In genomic region chr1:159171254-159171687, GRCh38 we compare ENCODE assay signal across 8 cellular contexts. TPM values are rescaled to one million over a fixed set of nuclear protein-coding genes. Genes with fewer than 3 reads are reported as not detected.
DNase-seq lines count a peak whose midpoint lies in the region; TF ChIP-seq lines count a peak whose summit lies in the region.
"Had no signal": no experiment of that assay in that cellular context is flagged by ENCODE, and none has a peak within 500 bp of the region (broad histone marks: within the 10 kb centered on the region; RNA-seq: fewer than 3 reads in every experiment).

TSS of gene CADM3 (plus strand) at chr1:159171615. CDS start at chr1:159171766, 151 bp downstream.

- H3K79me2 ChIP-seq in mesendoderm (ENCODE audit: control insufficient read depth, insufficient read depth, low read length): no peaks in the 10 kb centered on the region

- H3K27me3 ChIP-seq in mesendoderm (ENCODE audit: insufficient read depth, low read length, poor library complexity) (no peaks in the 10 kb centered on the region), testis (peaks cover 6% of the 10 kb centered on the region)

- H3K4me1 ChIP-seq in mesendoderm (ENCODE audit: control insufficient read depth, low read depth, low read length) (peaks cover 3% of the 10 kb centered on the region), testis (peaks cover 12% of the 10 kb centered on the region)

- H2BK15ac ChIP-seq in mesendoderm (replicated peaks; ENCODE audit: low read depth): no peak within 1 kb of the TSS

- H4K8ac ChIP-seq in mesendoderm (ENCODE audit: low read depth, low read length): no peak within 1 kb of the TSS

- intact Hi-C loops in testis (cut with DNase I; ENCODE audit: low total_unique reads): no loop called here

- WGBS in mesendoderm (ENCODE audit: extremely low coverage, insufficient coverage, low lambda C conversion rate): no CpG with 5 or more reads among the region's 29 CpGs
- 3 to 10% methylated on average over 3 to 17 of the region's 29 CpGs for WGBS in testis, 2 donors

- H3K27ac ChIP-seq in cingulate gyrus (ENCODE audit: low read depth, low read length) (peak within 1 kb of the TSS; percentile 75), mesendoderm (ENCODE audit: low read depth, low read length) (no peak within 1 kb of the TSS), testis (no peak within 1 kb of the TSS)

- H3K18ac ChIP-seq in mesendoderm (ENCODE audit: low read length): peak within 1 kb of the TSS; percentile 83

- no peak for TF ChIP-seq CTCF in testis (IDR thresholded peaks at IDR 0.05)

- H2BK120ac ChIP-seq in mesendoderm (ENCODE audit: low read depth, low read length): no peak within 1 kb of the TSS

- H3K4me3 ChIP-seq in mesendoderm (ENCODE audit: low read length): peak within 1 kb of the TSS; percentile 79
- H3K4me3 ChIP-seq in testis: peak within 1 kb of the TSS; percentile 45 to 49

- H3K9ac ChIP-seq in mesendoderm (ENCODE audit: low read length): peak within 1 kb of the TSS; percentile 72

- H3K36me3 ChIP-seq in mesendoderm (ENCODE audit: control insufficient read depth, insufficient read depth, low read length): no peaks in the 10 kb centered on the region
- no peaks in the 10 kb centered on the region for H3K36me3 ChIP-seq in testis (ENCODE audit: low read depth, missing control alignments)

- peak within 1 kb of the TSS; percentile 45 for H3K23ac ChIP-seq in mesendoderm (ENCODE audit: low read length)

- no peak for TF ChIP-seq POLR2A in testis (IDR thresholded peaks at IDR 0.05)

- no peak within 1 kb of the TSS for H3K4ac ChIP-seq in mesendoderm (ENCODE audit: low read depth, low read length)

- H2BK5ac ChIP-seq in mesendoderm (ENCODE audit: low read length): no peak within 1 kb of the TSS

- peak within 1 kb of the TSS; percentile 99 for H3K4me2 ChIP-seq in mesendoderm (ENCODE audit: low read length)

- no peaks in the 10 kb centered on the region for H3K9me3 ChIP-seq in testis

- no peaks in the 10 kb centered on the region for H3K79me1 ChIP-seq in mesendoderm (ENCODE audit: low read length)

- H2AK5ac ChIP-seq in mesendoderm (ENCODE audit: low read length): no peak within 1 kb of the TSS

- no peak within 1 kb of the TSS for H4K5ac ChIP-seq in mesendoderm (ENCODE audit: low read length)

- DNase-seq in NCI-H510A treated with DMSO at 0.1 percent for 48 hours (lab: John Stamatoyannopoulos, UW) (peak; percentile 27), mesendoderm (peak; percentile 66), testis (peak; percentile 31), cerebellar nuclear complex (lab: John Stamatoyannopoulos, UW) (no peak), NCI-H2107 treated with DMSO at 0.1 percent for 48 hours (lab: John Stamatoyannopoulos, UW; ENCODE audit: unreplicated experiment) (no peak)
- DNase-seq in stimulated activated CD4-positive, alpha-beta T cell treated with anti-CD3 and anti-CD28 coated beads, Interleukin-1b, Interleukin-23, amount 100 ng/mL, for 48 hours: no peak
- DNase-seq: effector memory CD4-positive, alpha-beta T cell had no signal

- H3K56ac ChIP-seq in mesendoderm (ENCODE audit: low read length): peak within 1 kb of the TSS; percentile 82

RNA-seq across cellular contexts. Expression of gene CADM3, which starts in this region (rescaled TPM):
- 2.1 TPM for polyA plus RNA-seq in mesendoderm (2013, experiment 1 of 2)
- 2.2 TPM for polyA plus RNA-seq in mesendoderm (2013, experiment 2 of 2)
- total RNA-seq in testis: 1 to 10 TPM; 5.7 to 6.4 TPM
- 13.4 TPM for polyA plus RNA-seq in testis (ENCODE audit: insufficient read depth, low read depth, low replicate concordance)

Comparison
In these comparisons a context has a peak if more than half of its experiments do, and no peak if none do; other contexts are left out.
1. DNase-seq: peak in NCI-H510A treated with DMSO at 0.1 percent for 48 hours (single experiment), mesendoderm (single experiment) and testis (single experiment); none in cerebellar nuclear complex (0 of 2), NCI-H2107 treated with DMSO at 0.1 percent for 48 hours (single experiment) and stimulated activated CD4-positive, alpha-beta T cell treated with anti-CD3 and anti-CD28 coated beads, Interleukin-1b, Interleukin-23, amount 100 ng/mL, for 48 hours (single experiment).